8 cellular contexts compared by ENCODE assay signal in genomic region chr5:66828551-66829421, GRCh38.
DNase-seq lines count a peak whose midpoint lies in the region; ATAC-seq and TF ChIP-seq lines count a peak whose summit lies in the region.

No MANE protein-coding gene starts in this region.

- no peaks in the 10 kb centered on the region for H3K36me3 Mint-ChIP-seq in WTC11

- H3K27ac ChIP-seq in AG04450 (ENCODE audit: low read depth, low read length), result peak overlapping the region; percentile 43

- H3K27me3 Mint-ChIP-seq in WTC11 (ENCODE audit: low read depth), result peaks cover 4% of the 10 kb centered on the region

- CTCF ChIA-PET in AG04450 (lab: Charles Lee), result interaction anchor here (0.6 to 5.7 kb wide), 8 partner anchors 9 to 337 kb away, joined by 3 to 58 read pairs (median 6); no protein-coding TSS in a partner anchor
- CTCF ChIA-PET in WTC11 (lab: Charles Lee), result interaction anchor here (0.5 to 2.0 kb wide), 8 partner anchors 9 to 523 kb away, joined by 3 to 26 read pairs (median 4); no protein-coding TSS in a partner anchor

- peaks cover 52% of the 10 kb centered on the region for H3K4me1 Mint-ChIP-seq in WTC11

- peak overlapping the region; percentile 55 for H3K9ac ChIP-seq in skeletal muscle satellite cell (ENCODE audit: low read depth, low read length)

- peak overlapping the region; percentile 87 for H3K4me2 ChIP-seq in skeletal muscle satellite cell (ENCODE audit: low read length)

- peak overlapping the region; percentile 64 for H3K4me3 Mint-ChIP-seq in WTC11

- TF ChIP-seq CTCF in AG04450 (IDR thresholded peaks at IDR 0.05; ENCODE audit: low read depth, low read length) (no peak), WTC11 (IDR thresholded peaks at IDR 0.05) (no peak)

- no peaks in the 10 kb centered on the region for H3K9me3 Mint-ChIP-seq in WTC11

- DNase-seq in AG04450 (ENCODE audit: low read depth, low spot score) (no peak), LHCN-M2 (ENCODE audit: low read depth) (peak; percentile 91), WTC11 (ENCODE audit: low spot score) (peak; percentile 45), cerebellar cortex (ENCODE audit: low spot score) (peak; percentile 18), inferior parietal cortex (ENCODE audit: extremely low spot score) (peak; percentile 82), NOMO-1 treated with DMSO at 0.1 percent for 48 hours (lab: John Stamatoyannopoulos, UW; ENCODE audit: unreplicated experiment) (no peak)

- peak overlapping the region; percentile 58 for H3K27ac Mint-ChIP-seq in WTC11

- H3K4me3 ChIP-seq in AG04450 (ENCODE audit: low read depth, low read length) (peak overlapping the region; percentile 66), skeletal muscle satellite cell (ENCODE audit: low read length) (peak overlapping the region; percentile 66)

- no peaks in the 10 kb centered on the region for H3K36me3 ChIP-seq in skeletal muscle satellite cell (ENCODE audit: insufficient read depth, low read length)

- ATAC-seq in GM19351 (IDR thresholded peaks at IDR 0.05; ENCODE audit: unreplicated experiment) (peak; percentile 90), WTC11 (peak; percentile 91)

- H3K4me1 ChIP-seq in skeletal muscle satellite cell (ENCODE audit: control insufficient read depth, insufficient read depth, low read length), result peaks cover 18% of the 10 kb centered on the region

- H3K9me3 ChIP-seq in AG04450 (ENCODE audit: control insufficient read depth, insufficient read depth, low read length) (no peaks in the 10 kb centered on the region), skeletal muscle satellite cell (replicated peaks; ENCODE audit: low read length) (no peaks in the 10 kb centered on the region)

- POLR2A ChIA-PET in AG04450 (lab: Yijun Ruan, JAX), result interaction anchor here (1.5 kb wide), 1 partner anchor 131 kb away, joined by 3 read pairs; no protein-coding TSS in a partner anchor
- POLR2A ChIA-PET in WTC11 (lab: Charles Lee), result interaction anchor here (0.6 to 1.3 kb wide), 4 partner anchors 8 to 157 kb away, joined by 3 to 4 read pairs (median 3); no protein-coding TSS in a partner anchor

- H3K27me3 ChIP-seq in AG04450 (ENCODE audit: control insufficient read depth, insufficient read depth, low read length), result peaks cover 15% of the 10 kb centered on the region
- H3K27me3 ChIP-seq in skeletal muscle satellite cell (ENCODE audit: control insufficient read depth, insufficient read depth, low read length), result peaks cover 6% of the 10 kb centered on the region

TF ChIP-seq in WTC11, 78 proteins besides CTCF, POLR2A, EP300 and RAD21:
- TF ChIP-seq ZNF263 (CRISPR knock-in tag; IDR thresholded peaks at IDR 0.05; ENCODE audit: low read depth) (no peak), ZSCAN18 (CRISPR knock-in tag; IDR thresholded peaks at IDR 0.05) (no peak), NFE2L1 (CRISPR knock-in tag; IDR thresholded peaks at IDR 0.05) (0 out of 2 replicates have a peak, but pooled peaks have one; percentile 6), CBFB (CRISPR knock-in tag; IDR thresholded peaks at IDR 0.05; ENCODE audit: low read depth) (no peak), NR3C1 (CRISPR knock-in tag; conservative IDR thresholded peaks at IDR 0.05; ENCODE audit: low read depth) (no peak), USF1 (CRISPR knock-in tag; IDR thresholded peaks at IDR 0.05) (peak; percentile 53), USF2 (CRISPR knock-in tag; IDR thresholded peaks at IDR 0.05) (peak; percentile 57), PREB (CRISPR knock-in tag; IDR thresholded peaks at IDR 0.05; ENCODE audit: borderline replicate concordance) (no peak), MYBL2 (CRISPR knock-in tag; IDR thresholded peaks at IDR 0.05) (no peak)

Comparison
In these comparisons a context has a peak if more than half of its experiments do, and no peak if none do; other contexts are left out.
1. DNase-seq: peak in LHCN-M2 (single experiment), WTC11 (single experiment), cerebellar cortex (single experiment) and inferior parietal cortex (single experiment); none in AG04450 (single experiment) and NOMO-1 treated with DMSO at 0.1 percent for 48 hours (single experiment).